Comparison of ENCODE assay signal across 10 cellular contexts in the genomic region with DNA sequence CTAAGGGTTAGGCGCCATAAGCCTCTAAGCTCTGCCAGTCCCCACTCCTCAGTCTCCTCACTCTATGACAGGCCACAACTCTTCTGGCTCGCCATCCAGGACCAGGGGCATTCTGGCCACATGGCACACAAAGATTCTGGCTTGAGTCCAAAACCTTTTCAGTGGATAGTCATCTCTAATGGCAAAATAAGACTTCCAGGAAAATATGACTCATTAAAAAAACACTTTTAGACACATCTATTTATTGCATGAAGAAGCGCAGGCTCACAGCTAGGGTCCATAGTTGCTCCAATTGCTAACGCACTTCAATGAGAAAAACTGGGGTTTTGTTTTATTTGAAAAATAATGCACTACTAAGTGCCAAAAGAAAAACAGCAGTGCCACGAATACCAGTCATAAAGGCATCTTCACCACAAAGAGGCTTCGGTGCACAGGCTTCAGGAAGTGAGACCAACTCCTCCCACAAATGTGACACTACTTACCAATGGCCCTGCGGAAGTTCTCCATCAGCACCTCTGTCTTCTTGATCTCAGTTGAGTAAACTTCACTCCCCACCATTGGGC. TPM values are rescaled to one million over a fixed set of nuclear protein-coding genes. Genes with fewer than 3 reads are reported as not detected.
DNase-seq lines count a peak whose midpoint lies in the region; ATAC-seq and TF ChIP-seq lines count a peak whose summit lies in the region.
"Had no signal": no experiment of that assay in that cellular context is flagged by ENCODE, and none has a peak within 500 bp of the region (broad histone marks: within the 10 kb centered on the region; RNA-seq: fewer than 3 reads in every experiment).

No MANE protein-coding gene starts in this region.

- TF ChIP-seq CTCF in brain microvascular endothelial cell (IDR thresholded peaks at IDR 0.05; ENCODE audit: low read depth, low read length, missing control alignments), result peak; percentile 32

- H3K9me3 ChIP-seq in SJSA1 (replicated peaks) (no peaks in the 10 kb centered on the region), Karpas-422 (ENCODE audit: low read length) (no peaks in the 10 kb centered on the region)
- H3K9me3 ChIP-seq: BLaER1, psoas muscle had no signal

- peaks cover 22% of the 10 kb centered on the region; the same call in 1 of the 2 replicates for H4K20me1 ChIP-seq in Karpas-422 (ENCODE audit: insufficient read depth, low read depth, low read length)

- H3K27ac ChIP-seq in SJSA1 (peak overlapping the region; percentile 56), brain microvascular endothelial cell (peak overlapping the region; percentile 19), Karpas-422 (ENCODE audit: low read length) (no peak overlapping the region)
- H3K27ac ChIP-seq: BLaER1, psoas muscle had no signal

- H3K36me3 ChIP-seq in SJSA1 (peaks cover 44% of the 10 kb centered on the region), brain microvascular endothelial cell (replicated peaks) (no peaks in the 10 kb centered on the region), Karpas-422 (ENCODE audit: insufficient read depth, low read length) (peaks cover 62% of the 10 kb centered on the region)

- DNase-seq in DMS53 (lab: John Stamatoyannopoulos, UW) (peak; percentile 71), DMS53 treated with DMSO at 0.1 percent for 48 hours (lab: John Stamatoyannopoulos, UW; ENCODE audit: unreplicated experiment) (no peak), SJSA1 (ENCODE audit: low read depth in 1 of 2, low spot score in 2 of 2) (peak; percentile 71 to 82), brain microvascular endothelial cell (peak; percentile 80), skeletal muscle cell (ENCODE audit: low read depth) (peak; percentile 78), Karpas-422 (no peak), 8988T (no peak)
- DNase-seq: psoas muscle had no signal

- H3K79me2 ChIP-seq in Karpas-422 (ENCODE audit: low read length), result peaks cover 93% of the 10 kb centered on the region

- H3K9ac ChIP-seq in Karpas-422 (ENCODE audit: low read length), result no peak overlapping the region
- H3K9ac ChIP-seq: BLaER1 had no signal

- H3K4me3 ChIP-seq in SJSA1, result no peak overlapping the region
- no peak overlapping the region for H3K4me3 ChIP-seq in brain microvascular endothelial cell (ENCODE audit: low read depth, low read length)
- H3K4me3 ChIP-seq in skeletal muscle cell (ENCODE audit: low read depth, low read length), result no peak overlapping the region
- no peak overlapping the region for H3K4me3 ChIP-seq in Karpas-422 (ENCODE audit: low read length)
- H3K4me3 ChIP-seq: BLaER1, psoas muscle had no signal

- ATAC-seq in HG03432 (IDR thresholded peaks at IDR 0.05; ENCODE audit: unreplicated experiment), result no peak

- in situ Hi-C loops in brain microvascular endothelial cell (cut with HindIII; ENCODE audit: low pct_ligation_motif_present, low sequenced_read_pairs), result no loop called here

- H3K27me3 ChIP-seq in SJSA1 (replicated peaks) (no peaks in the 10 kb centered on the region), brain microvascular endothelial cell (replicated peaks) (no peaks in the 10 kb centered on the region), Karpas-422 (ENCODE audit: low read length) (no peaks in the 10 kb centered on the region)
- H3K27me3 ChIP-seq: BLaER1 had no signal

- H3K9me2 ChIP-seq in Karpas-422 (replicated peaks; ENCODE audit: insufficient read depth, low read length), result no peaks in the 10 kb centered on the region

- peaks cover 32% of the 10 kb centered on the region for H3K4me1 ChIP-seq in SJSA1 (replicated peaks)
- H3K4me1 ChIP-seq in Karpas-422 (ENCODE audit: low read length), result peaks cover 44% of the 10 kb centered on the region

- H3K4me2 ChIP-seq in Karpas-422 (ENCODE audit: low read depth, low read length, poor library complexity, severe bottlenecking), result no peak overlapping the region
- H3K4me2 ChIP-seq: BLaER1 had no signal

- no peak overlapping the region for H2AFZ ChIP-seq in Karpas-422 (ENCODE audit: low read length)

RNA-seq across cellular contexts. Expression of gene RUVBL1, which starts 11.1 kb away (rescaled TPM):
- 83.8 and 101 TPM in 2 replicates for total RNA-seq in SJSA1 (2014; rRNA removed; shearing (Covaris generic))
- 110 and 128 TPM in 2 replicates for total RNA-seq in Karpas-422 (2014; rRNA removed; shearing (Covaris generic); ENCODE audit: low replicate concordance)

RNA-seq across cellular contexts. Expression of gene EEFSEC, which starts 40.8 kb away (rescaled TPM):
- 2.5 and 5.5 TPM in 2 replicates for total RNA-seq in SJSA1 (2014; rRNA removed; shearing (Covaris generic))
- 10.1 and 18.2 TPM in 2 replicates for total RNA-seq in Karpas-422 (2014; rRNA removed; shearing (Covaris generic); ENCODE audit: low replicate concordance)

Comparison
In these comparisons a context has a peak if more than half of its experiments do, and no peak if none do; other contexts are left out.
1. DNase-seq: peak in DMS53 (single experiment), SJSA1 (2 of 2), brain microvascular endothelial cell (single experiment) and skeletal muscle cell (single experiment); none in DMS53 treated with DMSO at 0.1 percent for 48 hours (single experiment), Karpas-422 (single experiment) and 8988T (single experiment).